31 cellular contexts compared by ENCODE assay signal in the genomic region with DNA sequence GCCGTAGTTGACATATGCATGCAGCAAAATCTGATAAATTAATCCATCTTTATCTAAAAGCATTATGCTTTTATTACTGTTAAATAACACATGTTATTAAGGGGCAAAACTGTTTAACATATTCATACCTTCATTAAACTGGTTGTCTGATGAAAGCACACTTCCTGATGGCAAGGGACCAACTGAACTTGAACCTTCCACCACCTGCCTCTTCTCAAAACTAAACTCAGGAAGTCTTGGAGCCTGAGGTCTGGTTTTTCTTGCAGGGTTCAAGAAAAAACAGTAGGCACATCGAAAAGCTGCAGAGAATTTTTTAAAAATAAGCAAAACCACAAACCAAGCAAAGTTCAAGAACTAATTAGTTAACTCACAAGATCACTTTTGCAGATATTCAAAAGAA.
"Had no signal": no experiment of that assay in that cellular context is flagged by ENCODE, and none has a peak within 500 bp of the region (broad histone marks: within the 10 kb centered on the region; RNA-seq: fewer than 3 reads in every experiment).

No MANE protein-coding gene starts in this region.

- H3K9ac ChIP-seq: SK-N-SH had no signal

- H3K4me1 ChIP-seq: adrenal gland, body of pancreas, breast epithelium, SJSA1 had no signal

- H3K36me3 ChIP-seq: breast epithelium had no signal

- H3K9me2 ChIP-seq: SK-N-SH had no signal

- DNase-seq: activated CD4-positive, alpha-beta T cell treated with anti-CD3 and anti-CD28 coated beads, Interleukin-2, amount 10 ng/mL, durations not matched to agents 24 days and 14 days; activated CD4-positive, alpha-beta T cell treated with anti-CD3 and anti-CD28 coated beads, Interleukin-2, amount 50 U/mL, for 4 hours; activated CD8-positive, alpha-beta T cell treated with anti-CD3 and anti-CD28 coated beads for 36 hours; activated effector memory CD4-positive, alpha-beta T cell treated with anti-CD3 and anti-CD28 coated beads, Interleukin-2, amount 50 U/mL, for 16 hours; activated naive CD4-positive, alpha-beta T cell; activated T-cell treated with anti-CD3 and anti-CD28 coated beads, Interleukin-2, amount 50 U/mL, for 1 hour; activated T-cell treated with anti-CD3 and anti-CD28 coated beads, Interleukin-2, amount 50 U/mL, for 72 hours; adrenal gland; body of pancreas; Karpas-422; MG63; NCI-H1048; NCI-H1105 treated with DMSO at 0.1 percent for 48 hours; NCI-H1436; NCI-H1694; NCI-H1930; NCI-H2107; NCI-H2171; NCI-H510A treated with DMSO at 0.1 percent for 48 hours; NCI-H69; NCI-H82; RPMI8226; SHP77 treated with DMSO at 0.1 percent for 48 hours; SK-N-SH; WERI-Rb-1 had no signal

- ATAC-seq: activated CD8-positive, alpha-beta T cell treated with anti-CD3 and anti-CD28 coated beads for 36 hours; activated T-cell treated with anti-CD3 and anti-CD28 coated beads, Interleukin-2, amount 50 U/mL, for 72 hours; activated T-helper 17 cell treated with anti-CD3 and anti-CD28 coated beads, Interleukin-2, amount 50 U/mL, for 72 hours; body of pancreas; Panc1 had no signal

- FAIRE-seq: astrocyte, TTC549 had no signal

- H3K4me3 ChIP-seq: adrenal gland, body of pancreas, breast epithelium, MG63, SJSA1 had no signal

- H3K9me3 ChIP-seq: body of pancreas, breast epithelium, SJSA1, SK-N-SH had no signal

- H3K4me2 ChIP-seq: SK-N-SH had no signal

- H3K27me3 ChIP-seq: adrenal gland, body of pancreas, breast epithelium, MG63, SJSA1 had no signal

- H3K27ac ChIP-seq: adrenal gland, body of pancreas, breast epithelium, SJSA1, WERI-Rb-1 had no signal
